Comparison of ENCODE assay signal across 8 cellular contexts in the genomic region with DNA sequence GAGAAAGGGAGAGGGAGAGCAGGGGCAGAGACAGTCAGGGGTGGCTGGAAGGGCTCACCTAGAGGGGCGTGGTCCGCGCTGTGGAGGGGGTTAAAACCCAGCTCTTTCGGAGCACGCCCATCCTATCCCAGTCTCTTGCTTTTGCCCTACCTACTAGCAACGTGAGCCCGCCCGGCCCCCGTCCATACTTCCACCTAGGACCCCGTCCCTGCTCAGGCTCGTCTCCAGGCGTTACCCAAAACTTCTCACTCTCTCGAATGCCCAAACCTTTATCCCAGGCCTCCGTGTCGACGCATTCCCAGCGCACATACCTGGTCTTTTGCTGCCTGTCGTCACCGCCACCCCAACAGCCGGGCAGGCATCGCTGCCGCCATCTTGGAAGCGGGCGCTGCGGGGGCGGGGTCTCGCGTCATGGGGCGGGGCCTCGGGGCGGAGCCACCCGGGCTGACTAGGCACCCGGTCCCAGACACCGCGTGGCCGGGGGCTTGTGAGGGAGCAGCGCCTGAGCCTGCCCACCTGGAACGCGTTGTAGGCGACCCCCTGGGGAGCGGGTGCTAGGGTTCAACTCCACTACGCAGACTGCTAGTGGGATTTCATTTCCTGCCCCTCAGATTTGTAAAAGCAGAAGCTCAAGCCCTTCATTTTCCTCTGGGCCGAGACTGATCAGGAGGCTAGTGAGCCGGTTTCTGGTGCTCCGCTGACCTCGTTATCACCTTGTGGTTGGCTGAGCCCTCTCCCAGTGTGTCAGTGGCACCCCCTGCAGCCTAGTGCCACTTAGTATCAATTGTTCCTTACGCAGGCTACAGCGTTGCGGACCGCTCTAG. TPM values are rescaled to one million over a fixed set of nuclear protein-coding genes. Genes with fewer than 3 reads are reported as not detected.
DNase-seq lines count a peak whose midpoint lies in the region; ATAC-seq and TF ChIP-seq lines count a peak whose summit lies in the region.

TSS of gene B4GALT3 (minus strand) at position 396 of the 824 bp plus-strand sequence. CDS start 1,447 bp downstream, outside the sequence.

- POLR2A ChIA-PET in activated naive CD8-positive, alpha-beta T cell treated with anti-CD3 and anti-CD28 coated beads, Interleukin-2, amount 10 ng/mL, durations not matched to agents 7 days and 5 days (lab: Charles Lee), result interaction anchor here (0.6 to 3.3 kb wide), 9 partner anchors 8 to 132 kb away, joined by 3 to 37 read pairs (median 6); partner anchors contain the start of genes DEDD, NDUFS2, PPOX and UFC1

- WGBS in ovary, 3 donors, result 2% methylated on average over 48 to 50 of the region's 50 CpGs
- WGBS in thymus, result 6% methylated on average over 50 of the region's 50 CpGs

- H3K36me3 Mint-ChIP-seq in activated naive CD8-positive, alpha-beta T cell treated with anti-CD3 and anti-CD28 coated beads, Interleukin-2, amount 10 ng/mL, durations not matched to agents 7 days and 5 days, result peaks cover 25% of the 10 kb centered on the region

- intact Hi-C loops in head of caudate nucleus (cut with DNase I), result no loop called here
- intact Hi-C loops in ovary (cut with DNase I), result no loop called here

- H3K4me1 ChIP-seq in ovary (ENCODE audit: insufficient read depth), result peaks cover 6% of the 10 kb centered on the region
- H3K4me1 ChIP-seq in thymus (ENCODE audit: control insufficient read depth, insufficient read depth, low read length), result peaks cover 12% of the 10 kb centered on the region

- peak within 1 kb of the TSS; percentile 99 for H3K4me3 Mint-ChIP-seq in activated naive CD8-positive, alpha-beta T cell treated with anti-CD3 and anti-CD28 coated beads, Interleukin-2, amount 10 ng/mL, durations not matched to agents 7 days and 5 days

- no peaks in the 10 kb centered on the region for H3K27me3 ChIP-seq in ovary
- no peaks in the 10 kb centered on the region for H3K27me3 ChIP-seq in thymus (ENCODE audit: control insufficient read depth, insufficient read depth)

- H3K9me3 ChIP-seq in ovary, result no peaks in the 10 kb centered on the region
- H3K9me3 ChIP-seq in thymus (ENCODE audit: control insufficient read depth), result no peaks in the 10 kb centered on the region

- ATAC-seq in HG02642 (IDR thresholded peaks at IDR 0.05; ENCODE audit: poor library complexity, unreplicated experiment), result peak; percentile 87
- peak; percentile 86 for ATAC-seq in activated naive CD8-positive, alpha-beta T cell treated with anti-CD3 and anti-CD28 coated beads, Interleukin-2, amount 10 ng/mL, durations not matched to agents 7 days and 5 days (ENCODE audit: low read depth)

- peak; percentile 90 for TF ChIP-seq POLR2A in ovary (IDR thresholded peaks at IDR 0.05)

- DNase-seq in GM12865 (ENCODE audit: low read depth) (peak; percentile 90), NCI-H128 (lab: John Stamatoyannopoulos, UW; ENCODE audit: unreplicated experiment) (peak; percentile 73), SW480 (ENCODE audit: low spot score) (peak; percentile 92), head of caudate nucleus (peak; percentile 87 to 98 (median 94)), ovary (peak; percentile 88 to 97 (median 94))
- peak; percentile 100 for DNase-seq in activated naive CD8-positive, alpha-beta T cell treated with anti-CD3 and anti-CD28 coated beads, Interleukin-2, amount 10 ng/mL, durations not matched to agents 7 days and 5 days

- H3K4me3 ChIP-seq in GM12865 (ENCODE audit: low read depth, low read length) (peak within 1 kb of the TSS; percentile 74), ovary (peak within 1 kb of the TSS; percentile 87), thymus (ENCODE audit: low read length) (peak within 1 kb of the TSS; percentile 85)

- no peaks in the 10 kb centered on the region for H3K27me3 Mint-ChIP-seq in activated naive CD8-positive, alpha-beta T cell treated with anti-CD3 and anti-CD28 coated beads, Interleukin-2, amount 10 ng/mL, durations not matched to agents 7 days and 5 days

- TF ChIP-seq CTCF in GM12865 (IDR thresholded peaks at IDR 0.05; ENCODE audit: insufficient read depth, low read depth, low read length, missing control alignments), result no peak
- TF ChIP-seq CTCF in ovary (IDR thresholded peaks at IDR 0.05), result no peak

- peak within 1 kb of the TSS; percentile 98 for H3K27ac Mint-ChIP-seq in activated naive CD8-positive, alpha-beta T cell treated with anti-CD3 and anti-CD28 coated beads, Interleukin-2, amount 10 ng/mL, durations not matched to agents 7 days and 5 days

- TF ChIP-seq EP300 in ovary (IDR thresholded peaks at IDR 0.05), result no peak

- no peaks in the 10 kb centered on the region for H3K9me3 Mint-ChIP-seq in activated naive CD8-positive, alpha-beta T cell treated with anti-CD3 and anti-CD28 coated beads, Interleukin-2, amount 10 ng/mL, durations not matched to agents 7 days and 5 days

- peaks cover 49% of the 10 kb centered on the region for H3K4me1 Mint-ChIP-seq in activated naive CD8-positive, alpha-beta T cell treated with anti-CD3 and anti-CD28 coated beads, Interleukin-2, amount 10 ng/mL, durations not matched to agents 7 days and 5 days

- H3K27ac ChIP-seq in ovary, result peak within 1 kb of the TSS; percentile 87 to 91
- peak within 1 kb of the TSS; percentile 86 for H3K27ac ChIP-seq in thymus (ENCODE audit: low read depth)

- H3K36me3 ChIP-seq in ovary (no peaks in the 10 kb centered on the region), thymus (ENCODE audit: control insufficient read depth, insufficient read depth) (peaks cover 25% of the 10 kb centered on the region)

RNA-seq across cellular contexts. Expression of gene B4GALT3, which starts in this region (rescaled TPM):
- 10 to 100 TPM; 54.5 to 54.8 TPM for total RNA-seq in activated naive CD8-positive, alpha-beta T cell treated with anti-CD3 and anti-CD28 coated beads, Interleukin-2, amount 10 ng/mL, durations not matched to agents 7 days and 5 days
- total RNA-seq in ovary, result 10 to 100 TPM; 23.1 to 40.6 (median 28.8) TPM
- polyA plus RNA-seq in ovary, result 10 to 100 TPM; 24.2 to 44.0 TPM
- 32.0 TPM for polyA plus RNA-seq in thymus

Comparison
In these comparisons a context has a peak if more than half of its experiments do, and no peak if none do; other contexts are left out.
1. Peak in every context shown above with its lines: DNase-seq, ATAC-seq, H3K4me3 ChIP-seq and H3K27ac ChIP-seq.